In genomic region chr3:66047321-66048050, GRCh38 we compare ENCODE assay signal across 16 cellular contexts. TPM values are rescaled to one million over a fixed set of nuclear protein-coding genes. Genes with fewer than 3 reads are reported as not detected.
DNase-seq lines count a peak whose midpoint lies in the region; ATAC-seq, FAIRE-seq and TF ChIP-seq lines count a peak whose summit lies in the region.
"Had no signal": no experiment of that assay in that cellular context is flagged by ENCODE, and none has a peak within 500 bp of the region (broad histone marks: within the 10 kb centered on the region; RNA-seq: fewer than 3 reads in every experiment).

No MANE protein-coding gene starts in this region.

- POLR2A ChIA-PET in MCF 10A (lab: Yijun Ruan, JAX): no interaction called here

- H3K9me3 Mint-ChIP-seq in MCF 10A (ENCODE audit: unreplicated experiment): no peaks in the 10 kb centered on the region
- H3K9me3 Mint-ChIP-seq: stimulated activated effector memory CD8-positive, alpha-beta T cell treated with anti-CD3 and anti-CD28 coated beads, Interleukin-12 subunit alpha, Interleukin-12 subunit beta, amount 100 ng/mL, for 72 hours had no signal

- no TSS peak for BruUV-seq in MCF 10A (replicated peaks; lab: Mats Ljungman, UMichigan)
- no TSS peak for BruUV-seq in mammary epithelial cell (replicated peaks; lab: Mats Ljungman, UMichigan)

- no peak overlapping the region for H3K4me3 Mint-ChIP-seq in MCF 10A (ENCODE audit: unreplicated experiment)
- H3K4me3 Mint-ChIP-seq: activated CD8-positive, alpha-beta memory T cell treated with anti-CD3 and anti-CD28 coated beads, Interleukin-2, amount 10 ng/mL, durations not matched to agents 7 days and 5 days; stimulated activated effector memory CD8-positive, alpha-beta T cell treated with anti-CD3 and anti-CD28 coated beads, Interleukin-12 subunit alpha, Interleukin-12 subunit beta, amount 100 ng/mL, for 72 hours; T-helper 17 cell had no signal

- no peaks in the 10 kb centered on the region for H3K4me1 Mint-ChIP-seq in MCF 10A (ENCODE audit: insufficient read depth, unreplicated experiment)
- H3K4me1 Mint-ChIP-seq: activated CD8-positive, alpha-beta memory T cell treated with anti-CD3 and anti-CD28 coated beads, Interleukin-2, amount 10 ng/mL, durations not matched to agents 7 days and 5 days; stimulated activated effector memory CD8-positive, alpha-beta T cell treated with anti-CD3 and anti-CD28 coated beads, Interleukin-12 subunit alpha, Interleukin-12 subunit beta, amount 100 ng/mL, for 72 hours; T-helper 17 cell had no signal

- H3K4me3 ChIP-seq in breast epithelium (no peak overlapping the region), mammary epithelial cell (replicated peaks in 1 of 3; ENCODE audit: insufficient read depth in 1 of 3, low read depth in 2 of 3, low read length in 3 of 3) (no peak overlapping the region), liver (ENCODE audit: low read depth in 1 of 3, low read length in 3 of 3) (no peak overlapping the region)
- H3K4me3 ChIP-seq: A549 had no signal

- CTCF ChIA-PET in MCF 10A (lab: Yijun Ruan, JAX): interaction anchor here (1.0 kb wide), 1 partner anchor 97 kb away, joined by 4 read pairs; no protein-coding TSS in a partner anchor
- CTCF ChIA-PET in mammary epithelial cell (lab: Charles Lee; ENCODE audit: low non-redundant PET): no interaction called here

- intact Hi-C loops in MCF 10A (cut with micrococcal nuclease): no loop called here
- intact Hi-C loops in breast epithelium (cut with DNase I; ENCODE audit: low total_unique reads): no loop called here
- intact Hi-C loops in mammary epithelial cell (cut with micrococcal nuclease): no loop called here

- no peaks in the 10 kb centered on the region for H3K27me3 Mint-ChIP-seq in MCF 10A (ENCODE audit: insufficient read depth, unreplicated experiment)

- no peaks in the 10 kb centered on the region for H3K79me2 ChIP-seq in mammary epithelial cell (ENCODE audit: insufficient read depth, low read length)

- H3K27me3 ChIP-seq in breast epithelium: no peaks in the 10 kb centered on the region
- no peaks in the 10 kb centered on the region for H3K27me3 ChIP-seq in mammary epithelial cell (ENCODE audit: insufficient read depth, low read length)
- no peaks in the 10 kb centered on the region for H3K27me3 ChIP-seq in liver (ENCODE audit: control insufficient read depth in 4 of 4, insufficient read depth in 4 of 4, low read length in 3 of 4)

- peak overlapping the region; percentile 29 for H2AFZ ChIP-seq in mammary epithelial cell (ENCODE audit: low read depth, low read length)

- no peak overlapping the region for H3K27ac ChIP-seq in breast epithelium
- H3K27ac ChIP-seq in mammary epithelial cell (ENCODE audit: insufficient read depth, low read depth, low read length): no peak overlapping the region
- H3K27ac ChIP-seq in liver (ENCODE audit: low read depth in 1 of 2, low read length in 2 of 2): no peak overlapping the region
- H3K27ac ChIP-seq: A549 had no signal

- no peaks in the 10 kb centered on the region for H4K20me1 ChIP-seq in mammary epithelial cell (ENCODE audit: insufficient read depth, low read length)

- WGBS in mammary epithelial cell (ENCODE audit: low coverage, missing lambda C conversion rate): 23% methylated on average over 6 of the region's 6 CpGs
- 71% methylated on average over 6 of the region's 6 CpGs for WGBS in liver

- ATAC-seq in HG02884 (IDR thresholded peaks at IDR 0.05; ENCODE audit: unreplicated experiment) (no peak), HG03439 (IDR thresholded peaks at IDR 0.05; ENCODE audit: unreplicated experiment) (no peak), HG03342 (IDR thresholded peaks at IDR 0.05; ENCODE audit: unreplicated experiment) (no peak)
- ATAC-seq: A549; activated CD8-positive, alpha-beta memory T cell treated with anti-CD3 and anti-CD28 coated beads, Interleukin-2, amount 10 ng/mL, durations not matched to agents 7 days and 5 days; stimulated activated effector memory CD8-positive, alpha-beta T cell treated with anti-CD3 and anti-CD28 coated beads, Interleukin-12 subunit alpha, Interleukin-12 subunit beta, amount 100 ng/mL, for 72 hours; T-helper 17 cell had no signal

- no peak overlapping the region for H3K4me2 ChIP-seq in mammary epithelial cell (ENCODE audit: insufficient read depth, low read depth, low read length)
- H3K4me2 ChIP-seq: A549 had no signal

- H3K9ac ChIP-seq in mammary epithelial cell (ENCODE audit: insufficient read depth, low read length) (no peak overlapping the region), liver (ENCODE audit: low read depth in 1 of 2, low read length in 2 of 2) (no peak overlapping the region)

- H3K36me3 Mint-ChIP-seq in MCF 10A (ENCODE audit: insufficient read depth, unreplicated experiment): no peaks in the 10 kb centered on the region
- H3K36me3 Mint-ChIP-seq: activated CD8-positive, alpha-beta memory T cell treated with anti-CD3 and anti-CD28 coated beads, Interleukin-2, amount 10 ng/mL, durations not matched to agents 7 days and 5 days; stimulated activated effector memory CD8-positive, alpha-beta T cell treated with anti-CD3 and anti-CD28 coated beads, Interleukin-12 subunit alpha, Interleukin-12 subunit beta, amount 100 ng/mL, for 72 hours had no signal

- no peak for TF ChIP-seq POLR2A in breast epithelium (IDR thresholded peaks at IDR 0.05)

- in situ Hi-C loops in mammary epithelial cell (cut with MboI; ENCODE audit: low sequenced_read_pairs in 2 of 2): no loop called here

- peak in 1 of 2 donors; percentile 8 for TF ChIP-seq RAD21 in liver (IDR thresholded peaks at IDR 0.05)

- FAIRE-seq in urothelium cell line (lab: Jason Lieb, UNC): no peak
- FAIRE-seq: A549, frontal cortex had no signal

- peak; percentile 34 for DNase-seq in MCF 10A (ENCODE audit: unreplicated experiment)
- no peak for DNase-seq in breast epithelium (ENCODE audit: low spot score in 2 of 2)
- peak; percentile 31 for DNase-seq in mammary epithelial cell
- peak; percentile 37 for DNase-seq in urothelium cell line (ENCODE audit: low spot score)
- DNase-seq: activated CD8-positive, alpha-beta memory T cell treated with anti-CD3 and anti-CD28 coated beads, Interleukin-2, amount 10 ng/mL, durations not matched to agents 7 days and 5 days; midbrain; MV-4-11; stimulated activated CD4-positive, alpha-beta T cell treated with anti-CD3 and anti-CD28 coated beads, Interleukin-12 subunit alpha, Interleukin-12 subunit beta, amount 100 ng/mL, for 4 hours; T-helper 17 cell had no signal

- H3K36me3 ChIP-seq in breast epithelium: no peaks in the 10 kb centered on the region
- H3K36me3 ChIP-seq in mammary epithelial cell (ENCODE audit: insufficient read depth, low read length): no peaks in the 10 kb centered on the region
- no peaks in the 10 kb centered on the region for H3K36me3 ChIP-seq in liver (ENCODE audit: control insufficient read depth in 4 of 4, insufficient read depth in 3 of 4, low read depth in 1 of 4, low read length in 3 of 4)

- no peaks in the 10 kb centered on the region for H3K9me3 ChIP-seq in breast epithelium
- no peaks in the 10 kb centered on the region for H3K9me3 ChIP-seq in mammary epithelial cell (replicated peaks; ENCODE audit: insufficient read depth, low read length)
- H3K9me3 ChIP-seq in liver (ENCODE audit: control insufficient read depth in 4 of 4, low read length in 3 of 4): no peaks in the 10 kb centered on the region
- H3K9me3 ChIP-seq: A549 had no signal

- H3K4me1 ChIP-seq in breast epithelium (no peaks in the 10 kb centered on the region), mammary epithelial cell (ENCODE audit: insufficient read depth, low read length) (peaks cover 2% of the 10 kb centered on the region), liver (ENCODE audit: control insufficient read depth in 4 of 4, insufficient read depth in 4 of 4, low read length in 3 of 4) (peaks cover 0 to 1% (median 0%) of the 10 kb centered on the region in 4 donors)

- dilution Hi-C loops in mammary epithelial cell (cut with HindIII; ENCODE audit: low sequenced_read_pairs): no loop called here

- TF ChIP-seq CTCF in MCF 10A (IDR thresholded peaks at IDR 0.05; ENCODE audit: unreplicated experiment) (no peak), breast epithelium (IDR thresholded peaks at IDR 0.05) (no peak), mammary epithelial cell (conservative IDR thresholded peaks at IDR 0.05 in 1 of 2, IDR thresholded peaks at IDR 0.05 in 1 of 2; ENCODE audit: extremely low read depth in 1 of 2, insufficient read depth in 1 of 2, low read depth in 1 of 2, low read length in 2 of 2) (no peak), liver (IDR thresholded peaks at IDR 0.05; ENCODE audit: low read depth, low read length, missing input control) (no peak)

- H3K27ac Mint-ChIP-seq in MCF 10A (ENCODE audit: low read depth, unreplicated experiment): no peak overlapping the region
- H3K27ac Mint-ChIP-seq: activated CD8-positive, alpha-beta memory T cell treated with anti-CD3 and anti-CD28 coated beads, Interleukin-2, amount 10 ng/mL, durations not matched to agents 7 days and 5 days; stimulated activated effector memory CD8-positive, alpha-beta T cell treated with anti-CD3 and anti-CD28 coated beads, Interleukin-12 subunit alpha, Interleukin-12 subunit beta, amount 100 ng/mL, for 72 hours; T-helper 17 cell had no signal

TF ChIP-seq in liver, 16 proteins besides CTCF, POLR2A, EP300 and RAD21:
- TF ChIP-seq FOXA2 (IDR thresholded peaks at IDR 0.05) (no peak), HNF4G (IDR thresholded peaks at IDR 0.05) (no peak), NR2F2 (IDR thresholded peaks at IDR 0.05) (peak; percentile 74)

RNA-seq across cellular contexts. Expression of gene MAGI1, which starts 8.8 kb away (rescaled TPM):
- total RNA-seq in MCF 10A (2022): 6.2 and 6.3 TPM in 2 replicates
- total RNA-seq in breast epithelium: 10 to 100 TPM; 22.1 to 94.4 (median 70.5) TPM
- total RNA-seq in mammary epithelial cell: 10 to 100 TPM; 16.1 to 30.5 TPM
- 6.7 TPM for polyA plus RNA-seq in mammary epithelial cell
- polyA minus RNA-seq in mammary epithelial cell: 25.8 TPM
- total RNA-seq in liver: 10 to 100 TPM; 18.1 to 68.8 TPM
- polyA plus RNA-seq in liver: 1 to 10 TPM; 9.6 to 9.9 TPM
- total RNA-seq: T-helper 17 cell had no signal

Comparison
In these comparisons a context has a peak if more than half of its experiments do, and no peak if none do; other contexts are left out.
1. DNase-seq: peak in MCF 10A (single experiment), mammary epithelial cell (single experiment) and urothelium cell line (single experiment); none in breast epithelium (0 of 2).